Comparison of ENCODE assay signal across 5 cellular contexts in genomic region chr16:31170077-31170476, GRCh38. TPM values are rescaled to one million over a fixed set of nuclear protein-coding genes. Genes with fewer than 3 reads are reported as not detected.
"Had no signal": no experiment of that assay in that cellular context is flagged by ENCODE, and none has a peak within 500 bp of the region (broad histone marks: within the 10 kb centered on the region; RNA-seq: fewer than 3 reads in every experiment).

No MANE protein-coding gene starts in this region.

RNA-seq across cellular contexts. Expression of gene PRSS36, which starts 20.2 kb away (rescaled TPM):
- total RNA-seq: osteoblast had no signal

RNA-seq across cellular contexts. Expression of gene PRSS8, which starts 34.5 kb away (rescaled TPM):
- total RNA-seq: natural killer cell treated with Interleukin-12 subunit alpha and Interleukin-12 subunit beta and Interleukin-15 and Interleukin-18, amount 100 ng/mL, for 72 hours; osteoblast; skeletal muscle tissue had no signal

RNA-seq across cellular contexts. Expression of gene TRIM72, which starts 43.8 kb away (rescaled TPM):
- total RNA-seq: mammary epithelial cell, osteoblast, ureter had no signal
